Comparison of ENCODE assay signal across 25 cellular contexts in genomic region chr22:22043296-22044078, GRCh38.
DNase-seq lines count a peak whose midpoint lies in the region; ATAC-seq and TF ChIP-seq lines count a peak whose summit lies in the region.
"Had no signal": no experiment of that assay in that cellular context is flagged by ENCODE, and none has a peak within 500 bp of the region (broad histone marks: within the 10 kb centered on the region; RNA-seq: fewer than 3 reads in every experiment).

No MANE protein-coding gene starts in this region.

- H3K36me3 Mint-ChIP-seq in stimulated activated effector memory CD8-positive, alpha-beta T cell treated with anti-CD3 and anti-CD28 coated beads, Interleukin-12 subunit alpha, Interleukin-12 subunit beta, amount 100 ng/mL, for 72 hours = no peaks in the 10 kb centered on the region
- H3K36me3 Mint-ChIP-seq: CD8-positive, alpha-beta T cell; type B pancreatic cell had no signal

- no peaks in the 10 kb centered on the region for H3K9me3 ChIP-seq in SU-DHL-6 (ENCODE audit: insufficient read depth, low read length)
- H3K9me3 ChIP-seq: SJSA1, stomach had no signal

- H3K27ac Mint-ChIP-seq in stimulated activated effector memory CD8-positive, alpha-beta T cell treated with anti-CD3 and anti-CD28 coated beads, Interleukin-12 subunit alpha, Interleukin-12 subunit beta, amount 100 ng/mL, for 72 hours = no peak overlapping the region
- H3K27ac Mint-ChIP-seq: CD8-positive, alpha-beta T cell; type B pancreatic cell had no signal

- H3K9ac ChIP-seq in SU-DHL-6 (ENCODE audit: low read length) = peak overlapping the region; percentile 94

- H2AFZ ChIP-seq in SU-DHL-6 (ENCODE audit: low read depth, low read length, severe bottlenecking) = no peak overlapping the region
- H2AFZ ChIP-seq: hepatocyte had no signal

- H3K36me3 ChIP-seq in SU-DHL-6 (ENCODE audit: low read length) = no peaks in the 10 kb centered on the region
- H3K36me3 ChIP-seq: cardiac muscle cell, SJSA1, stomach, WERI-Rb-1 had no signal

- ATAC-seq in GM21786 (IDR thresholded peaks at IDR 0.05; ENCODE audit: unreplicated experiment) = peak; percentile 52
- ATAC-seq in stimulated activated effector memory CD8-positive, alpha-beta T cell treated with anti-CD3 and anti-CD28 coated beads, Interleukin-12 subunit alpha, Interleukin-12 subunit beta, amount 100 ng/mL, for 72 hours = peak; percentile 24
- ATAC-seq: CD8-positive, alpha-beta T cell had no signal

- H3K4me3 ChIP-seq in GM12875 (ENCODE audit: low read depth, low read length) (peak overlapping the region; percentile 46), SU-DHL-6 (ENCODE audit: insufficient read depth, low read length, poor library complexity, severe bottlenecking) (peak overlapping the region; percentile 64)
- H3K4me3 ChIP-seq: cardiac muscle cell, hepatocyte, SJSA1, skin epidermis, stomach had no signal

- peak overlapping the region; percentile 99 for H3K4me2 ChIP-seq in SU-DHL-6 (ENCODE audit: low read depth, low read length, poor library complexity, severe bottlenecking)
- H3K4me2 ChIP-seq: hepatocyte had no signal

- no peak overlapping the region for H3K4me3 Mint-ChIP-seq in stimulated activated effector memory CD8-positive, alpha-beta T cell treated with anti-CD3 and anti-CD28 coated beads, Interleukin-12 subunit alpha, Interleukin-12 subunit beta, amount 100 ng/mL, for 72 hours
- H3K4me3 Mint-ChIP-seq: CD8-positive, alpha-beta T cell; type B pancreatic cell had no signal

- DNase-seq in stimulated activated effector memory CD8-positive, alpha-beta T cell treated with anti-CD3 and anti-CD28 coated beads, Interleukin-12 subunit alpha, Interleukin-12 subunit beta, amount 100 ng/mL, for 72 hours (ENCODE audit: low spot score in 2 of 2) = no peak
- no peak for DNase-seq in DMS79 treated with DMSO at 0.1 percent for 48 hours (lab: John Stamatoyannopoulos, UW)
- DNase-seq in activated CD8-positive, alpha-beta memory T cell treated with anti-CD3 and anti-CD28 coated beads, Interleukin-2, amount 50 U/mL, for 4 hours = no peak
- DNase-seq in DMS79 (lab: John Stamatoyannopoulos, UW) = no peak
- DNase-seq in NCI-H1436 treated with DMSO at 0.1 percent for 48 hours (lab: John Stamatoyannopoulos, UW) = no peak
- DNase-seq: activated CD4-positive, alpha-beta T cell treated with anti-CD3 and anti-CD28 coated beads, Interleukin-2, amount 50 U/mL, for 4 hours; activated T-cell treated with anti-CD3 and anti-CD28 coated beads, Interleukin-2, amount 50 U/mL, for 1 hour; amygdala; CD8-positive, alpha-beta T cell; DMS53; HCEC 1CT; MM.1S; NCI-H2171 treated with DMSO at 0.1 percent for 48 hours; stimulated activated CD4-positive, alpha-beta T cell treated with anti-CD3 and anti-CD28 coated beads, Interleukin-4, amount 100 ng/mL, for 1 hour; stomach; T-helper 2 cell; WERI-Rb-1 had no signal

- H3K27ac ChIP-seq in SU-DHL-6 (ENCODE audit: low read depth, low read length) = peak overlapping the region; percentile 93
- H3K27ac ChIP-seq: cardiac muscle cell, hepatocyte, SJSA1, skin epidermis, stomach, WERI-Rb-1 had no signal

- no peaks in the 10 kb centered on the region for H4K20me1 ChIP-seq in SU-DHL-6 (ENCODE audit: low read depth, low read length)

- no peaks in the 10 kb centered on the region for H3K9me2 ChIP-seq in SU-DHL-6 (replicated peaks; ENCODE audit: insufficient read depth, low read length)

- TF ChIP-seq CTCF in GM12875 (IDR thresholded peaks at IDR 0.05; ENCODE audit: borderline replicate concordance, insufficient read depth, low read depth, low read length) = no peak
- TF ChIP-seq CTCF in SU-DHL-6 (IDR thresholded peaks at IDR 0.05; ENCODE audit: insufficient read depth, low read length, poor library complexity, severe bottlenecking) = no peak

- no peaks in the 10 kb centered on the region for H3K9me3 Mint-ChIP-seq in stimulated activated effector memory CD8-positive, alpha-beta T cell treated with anti-CD3 and anti-CD28 coated beads, Interleukin-12 subunit alpha, Interleukin-12 subunit beta, amount 100 ng/mL, for 72 hours
- H3K9me3 Mint-ChIP-seq: CD8-positive, alpha-beta T cell; type B pancreatic cell had no signal

- no peaks in the 10 kb centered on the region for H3K4me1 Mint-ChIP-seq in stimulated activated effector memory CD8-positive, alpha-beta T cell treated with anti-CD3 and anti-CD28 coated beads, Interleukin-12 subunit alpha, Interleukin-12 subunit beta, amount 100 ng/mL, for 72 hours

- H3K27me3 ChIP-seq in SU-DHL-6 (ENCODE audit: low read length) = no peaks in the 10 kb centered on the region

- peaks cover 18% of the 10 kb centered on the region; the same call in 1 of the 2 replicates for H3F3A ChIP-seq in SU-DHL-6 (ENCODE audit: insufficient read depth)

- peaks cover 64% of the 10 kb centered on the region for H3K79me2 ChIP-seq in SU-DHL-6 (ENCODE audit: insufficient read depth, low read length)
- H3K79me2 ChIP-seq: hepatocyte had no signal
